Comparison of ENCODE assay signal across 1 cellular context in genomic region chr11:73653996-73654395, GRCh38.
TF ChIP-seq lines count a peak whose summit lies in the region.

No MANE protein-coding gene starts in this region.

TF ChIP-seq in HepG2, 621 proteins besides CTCF, POLR2A, EP300 and RAD21:
- TF ChIP-seq ZNF639 (CRISPR knock-in tag; conservative IDR thresholded peaks at IDR 0.05) (no peak), ZNF670 (CRISPR knock-in tag; IDR thresholded peaks at IDR 0.05; ENCODE audit: borderline replicate concordance) (no peak), CSRNP1 (CRISPR knock-in tag; IDR thresholded peaks at IDR 0.05) (no peak), DDIT3 (CRISPR knock-in tag; IDR thresholded peaks at IDR 0.05) (no peak), ZFYVE20 (CRISPR knock-in tag; IDR thresholded peaks at IDR 0.05; ENCODE audit: borderline replicate concordance, low read depth) (no peak)
